Comparison of ENCODE assay signal across 14 cellular contexts in genomic region chr11:70246196-70246595, GRCh38. TPM values are rescaled to one million over a fixed set of nuclear protein-coding genes. Genes with fewer than 3 reads are reported as not detected.
DNase-seq lines count a peak whose midpoint lies in the region; ATAC-seq and TF ChIP-seq lines count a peak whose summit lies in the region.
"Had no signal": no experiment of that assay in that cellular context is flagged by ENCODE, and none has a peak within 500 bp of the region (broad histone marks: within the 10 kb centered on the region; RNA-seq: fewer than 3 reads in every experiment).

No MANE protein-coding gene starts in this region.

- H3K9me3 ChIP-seq in HEK293 (ENCODE audit: control insufficient read depth, insufficient read depth, low read depth, low read length) (no peaks in the 10 kb centered on the region), smooth muscle cell (replicated peaks; ENCODE audit: low read depth) (no peaks in the 10 kb centered on the region)
- H3K9me3 ChIP-seq: BLaER1 had no signal

- 27% methylated on average over 8 of the region's 8 CpGs for WGBS in smooth muscle cell (ENCODE audit: low lambda C conversion rate)

- peaks cover 3% of the 10 kb centered on the region for H3K9me3 Mint-ChIP-seq in activated CD8-positive, alpha-beta T cell treated with anti-CD3 and anti-CD28 coated beads for 36 hours
- peaks cover 6 to 10% of the 10 kb centered on the region in 2 donors for H3K9me3 Mint-ChIP-seq in stimulated activated naive CD8-positive, alpha-beta T cell treated with anti-CD3 and anti-CD28 coated beads, Interleukin-15, amount 100 ng/mL, for 72 hours
- H3K9me3 Mint-ChIP-seq: CD8-positive, alpha-beta memory T cell had no signal

- H3K27me3 ChIP-seq in smooth muscle cell (ENCODE audit: low read depth), result no peaks in the 10 kb centered on the region
- H3K27me3 ChIP-seq: BLaER1 had no signal

- H3K4me2 ChIP-seq in smooth muscle cell, result peak overlapping the region; percentile 55
- H3K4me2 ChIP-seq: BLaER1 had no signal

- DNase-seq in astrocyte of the hippocampus (ENCODE audit: low read depth, low spot score) (peak; percentile 32), hepatic stellate cell (ENCODE audit: low spot score) (peak; percentile 58), smooth muscle cell (lab: John Stamatoyannopoulos, UW; ENCODE audit: unreplicated experiment) (no peak), NCI-H526 (lab: John Stamatoyannopoulos, UW) (no peak)
- DNase-seq in activated CD8-positive, alpha-beta T cell treated with anti-CD3 and anti-CD28 coated beads for 36 hours, result no peak
- no peak for DNase-seq in stimulated activated naive CD8-positive, alpha-beta T cell treated with anti-CD3 and anti-CD28 coated beads, Interleukin-15, amount 100 ng/mL, for 72 hours
- DNase-seq: CD8-positive, alpha-beta memory T cell; DMS153; NCI-H1048; NCI-H146; NCI-H345; PC-3 had no signal

- H3K27ac Mint-ChIP-seq in activated CD8-positive, alpha-beta T cell treated with anti-CD3 and anti-CD28 coated beads for 36 hours, result no peak overlapping the region
- peak overlapping the region in 1 of 2 donors; percentile 19 for H3K27ac Mint-ChIP-seq in stimulated activated naive CD8-positive, alpha-beta T cell treated with anti-CD3 and anti-CD28 coated beads, Interleukin-15, amount 100 ng/mL, for 72 hours
- H3K27ac Mint-ChIP-seq: CD8-positive, alpha-beta memory T cell had no signal

- no peaks in the 10 kb centered on the region for H3K36me3 Mint-ChIP-seq in activated CD8-positive, alpha-beta T cell treated with anti-CD3 and anti-CD28 coated beads for 36 hours (ENCODE audit: low read depth)
- H3K36me3 Mint-ChIP-seq: CD8-positive, alpha-beta memory T cell had no signal

- peak overlapping the region; percentile 66 for H3K9ac ChIP-seq in smooth muscle cell (ENCODE audit: low read depth)
- H3K9ac ChIP-seq: BLaER1 had no signal

- CTCF ChIA-PET in HEK293 (lab: Yijun Ruan, JAX), result interaction anchor here (0.6 to 1.0 kb wide), 2 partner anchors 54 to 115 kb away, joined by 3 to 5 read pairs; no protein-coding TSS in a partner anchor
- CTCF ChIA-PET in activated CD8-positive, alpha-beta T cell treated with anti-CD3 and anti-CD28 coated beads for 36 hours (lab: Charles Lee), result interaction anchor here (0.6 kb wide), 1 partner anchor 1359 kb away, joined by 3 read pairs; no protein-coding TSS in a partner anchor

- H3K79me2 ChIP-seq in smooth muscle cell (ENCODE audit: low read depth), result no peaks in the 10 kb centered on the region

- H3K27me3 Mint-ChIP-seq in activated CD8-positive, alpha-beta T cell treated with anti-CD3 and anti-CD28 coated beads for 36 hours, result peaks cover 2% of the 10 kb centered on the region
- peaks cover 19% of the 10 kb centered on the region for H3K27me3 Mint-ChIP-seq in stimulated activated naive CD8-positive, alpha-beta T cell treated with anti-CD3 and anti-CD28 coated beads, Interleukin-15, amount 100 ng/mL, for 72 hours

- no peak overlapping the region for H3K27ac ChIP-seq in HEK293 (ENCODE audit: extremely low read depth, low read depth, low read length)
- H3K27ac ChIP-seq in smooth muscle cell (ENCODE audit: low read depth), result peak overlapping the region; percentile 85
- H3K27ac ChIP-seq: BLaER1 had no signal

- no peak overlapping the region for H2AFZ ChIP-seq in smooth muscle cell (ENCODE audit: low read depth)

- no peak for ATAC-seq in activated CD8-positive, alpha-beta T cell treated with anti-CD3 and anti-CD28 coated beads for 36 hours
- no peak for ATAC-seq in stimulated activated naive CD8-positive, alpha-beta T cell treated with anti-CD3 and anti-CD28 coated beads, Interleukin-15, amount 100 ng/mL, for 72 hours
- ATAC-seq: PC-3 had no signal

- H3K4me1 Mint-ChIP-seq in activated CD8-positive, alpha-beta T cell treated with anti-CD3 and anti-CD28 coated beads for 36 hours (ENCODE audit: low read depth), result peaks cover 6% of the 10 kb centered on the region
- peaks cover 11% of the 10 kb centered on the region for H3K4me1 Mint-ChIP-seq in stimulated activated naive CD8-positive, alpha-beta T cell treated with anti-CD3 and anti-CD28 coated beads, Interleukin-15, amount 100 ng/mL, for 72 hours
- H3K4me1 Mint-ChIP-seq: CD8-positive, alpha-beta memory T cell had no signal

- H3K4me1 ChIP-seq in HEK293 (ENCODE audit: control insufficient read depth, insufficient read depth, low read length) (no peaks in the 10 kb centered on the region), smooth muscle cell (ENCODE audit: low read depth) (no peaks in the 10 kb centered on the region)

- H3F3A ChIP-seq in smooth muscle cell (ENCODE audit: low read depth), result no peaks in the 10 kb centered on the region

- H3K36me3 ChIP-seq in HEK293 (ENCODE audit: control insufficient read depth in 2 of 2, insufficient read depth in 1 of 2, low read length in 2 of 2), result no peaks in the 10 kb centered on the region
- H3K36me3 ChIP-seq in smooth muscle cell (ENCODE audit: low read depth), result no peaks in the 10 kb centered on the region
- H3K36me3 ChIP-seq: BLaER1 had no signal

- no peak for TF ChIP-seq CTCF in HEK293 (tag by site-specific recombination; IDR thresholded peaks at IDR 0.05)
- no peak for TF ChIP-seq CTCF in smooth muscle cell (IDR thresholded peaks at IDR 0.05; ENCODE audit: borderline replicate concordance, insufficient read depth, poor library complexity, severe bottlenecking)
- no peak for TF ChIP-seq CTCF in activated CD8-positive, alpha-beta T cell treated with anti-CD3 and anti-CD28 coated beads for 36 hours (IDR thresholded peaks at IDR 0.05)

- no peak overlapping the region for H3K4me3 Mint-ChIP-seq in activated CD8-positive, alpha-beta T cell treated with anti-CD3 and anti-CD28 coated beads for 36 hours
- no peak overlapping the region for H3K4me3 Mint-ChIP-seq in stimulated activated naive CD8-positive, alpha-beta T cell treated with anti-CD3 and anti-CD28 coated beads, Interleukin-15, amount 100 ng/mL, for 72 hours
- H3K4me3 Mint-ChIP-seq: CD8-positive, alpha-beta memory T cell had no signal

- no peak overlapping the region for H3K4me3 ChIP-seq in HEK293 (ENCODE audit: low read depth, low read length)
- H3K4me3 ChIP-seq in smooth muscle cell, result no peak overlapping the region
- H3K4me3 ChIP-seq: BLaER1 had no signal

- intact Hi-C loops in activated CD8-positive, alpha-beta T cell treated with anti-CD3 and anti-CD28 coated beads for 36 hours (cut with micrococcal nuclease), result no loop called here

- no peaks in the 10 kb centered on the region for H4K20me1 ChIP-seq in smooth muscle cell (ENCODE audit: low read depth)
- H4K20me1 ChIP-seq: BLaER1 had no signal

- POLR2A ChIA-PET in HEK293 (lab: Yijun Ruan, JAX), result no interaction called here
- POLR2A ChIA-PET in activated CD8-positive, alpha-beta T cell treated with anti-CD3 and anti-CD28 coated beads for 36 hours (lab: Charles Lee), result no interaction called here

TF ChIP-seq in HEK293, 187 proteins besides CTCF, POLR2A, EP300 and RAD21:
- TF ChIP-seq EGR2 (tag by site-specific recombination; IDR thresholded peaks at IDR 0.05; ENCODE audit: low read depth) (peak; percentile 96), ZNF473 (tag by site-specific recombination; IDR thresholded peaks at IDR 0.05) (no peak), ZFHX2 (tag by site-specific recombination; conservative IDR thresholded peaks at IDR 0.05) (peak; percentile 93), ZNF404 (tag by site-specific recombination; IDR thresholded peaks at IDR 0.05) (no peak), ZNF133 (tag by site-specific recombination; IDR thresholded peaks at IDR 0.05) (no peak), ZBTB26 (tag by site-specific recombination; optimal IDR thresholded peaks at IDR 0.05) (no peak), ZIC2 (tag by site-specific recombination; IDR thresholded peaks at IDR 0.05) (peak; percentile 76), ZBTB10 (tag by site-specific recombination; IDR thresholded peaks at IDR 0.05) (no peak), TRIM28 (IDR thresholded peaks at IDR 0.05; ENCODE audit: borderline replicate concordance, low read length) (no peak)

RNA-seq across cellular contexts. Expression of gene PPFIA1, which starts 24.3 kb away (rescaled TPM):
- 31.5 and 48.2 TPM in 2 replicates for total RNA-seq in smooth muscle cell
- polyA plus RNA-seq in smooth muscle cell, result 23.8 and 33.8 TPM in 2 replicates
- 10 to 100 TPM; 27.2 to 30.9 TPM for total RNA-seq in activated CD8-positive, alpha-beta T cell treated with anti-CD3 and anti-CD28 coated beads for 36 hours

RNA-seq across cellular contexts. Expression of gene FADD, which starts 43.1 kb away (rescaled TPM):
- 18.6 and 22.2 TPM in 2 replicates for total RNA-seq in smooth muscle cell
- 38.8 and 41.3 TPM in 2 replicates for polyA plus RNA-seq in smooth muscle cell
- 10 to 100 TPM; 27.6 to 29.6 TPM for total RNA-seq in activated CD8-positive, alpha-beta T cell treated with anti-CD3 and anti-CD28 coated beads for 36 hours

Comparison
In these comparisons a context has a peak if more than half of its experiments do, and no peak if none do; other contexts are left out.
1. DNase-seq: peak in astrocyte of the hippocampus (single experiment) and hepatic stellate cell (single experiment); none in smooth muscle cell (single experiment), activated CD8-positive, alpha-beta T cell treated with anti-CD3 and anti-CD28 coated beads for 36 hours (single experiment), NCI-H526 (0 of 2) and stimulated activated naive CD8-positive, alpha-beta T cell treated with anti-CD3 and anti-CD28 coated beads, Interleukin-15, amount 100 ng/mL, for 72 hours (0 of 2).